Comparison of ENCODE assay signal across 21 cellular contexts in genomic region chr20:52332649-52333048, GRCh38.
DNase-seq lines count a peak whose midpoint lies in the region; ATAC-seq, FAIRE-seq and TF ChIP-seq lines count a peak whose summit lies in the region.
"Had no signal": no experiment of that assay in that cellular context is flagged by ENCODE, and none has a peak within 500 bp of the region (broad histone marks: within the 10 kb centered on the region; RNA-seq: fewer than 3 reads in every experiment).

No MANE protein-coding gene starts in this region.

- H3K36me3 Mint-ChIP-seq in osteocyte (ENCODE audit: unreplicated experiment) = no peaks in the 10 kb centered on the region
- H3K36me3 Mint-ChIP-seq: CD8-positive, alpha-beta T cell had no signal

- H3K4me1 ChIP-seq in A549 (no peaks in the 10 kb centered on the region), K562 (replicated peaks in 1 of 2; ENCODE audit: control insufficient read depth in 2 of 2, insufficient read depth in 2 of 2, low read length in 2 of 2) (no peaks in the 10 kb centered on the region)
- H3K4me1 ChIP-seq: Caco-2 had no signal

- POLR2A ChIA-PET in A549 (lab: Yijun Ruan, JAX) = no interaction called here
- POLR2A ChIA-PET in K562 (lab: Yijun Ruan, JAX) = interaction anchor here (0.6 kb wide), 1 partner anchor 18 kb away, joined by 3 read pairs; no protein-coding TSS in a partner anchor

- 0% methylated on average over 2 of the region's 2 CpGs for WGBS in A549 (ENCODE audit: missing lambda C conversion rate)
- 55% methylated on average over 2 of the region's 2 CpGs for WGBS in K562 (ENCODE audit: insufficient coverage, low coverage, missing lambda C conversion rate)

- no TSS peak for BruUV-seq in K562 (replicated peaks; lab: Mats Ljungman, UMichigan)

- H3K27ac Mint-ChIP-seq in osteocyte (ENCODE audit: unreplicated experiment) = no peak overlapping the region
- H3K27ac Mint-ChIP-seq: B cell; CD4-positive, alpha-beta T cell; CD8-positive, alpha-beta T cell had no signal

- no peaks in the 10 kb centered on the region for H3K4me1 Mint-ChIP-seq in osteocyte (ENCODE audit: unreplicated experiment)
- H3K4me1 Mint-ChIP-seq: B cell had no signal

- TF ChIP-seq EP300 in A549 (IDR thresholded peaks at IDR 0.05) (no peak), K562 (IDR thresholded peaks at IDR 0.05; ENCODE audit: low read length) (no peak)

- TF ChIP-seq CTCF in A549 (IDR thresholded peaks at IDR 0.05) = no peak
- TF ChIP-seq CTCF in K562 (IDR thresholded peaks at IDR 0.05 in 2 of 3, conservative IDR thresholded peaks at IDR 0.05 in 1 of 3; ENCODE audit: insufficient read depth in 2 of 3, low read depth in 1 of 3, low read length in 3 of 3) = no peak
- TF ChIP-seq CTCF in osteocyte (IDR thresholded peaks at IDR 0.05) = no peak
- no peak for TF ChIP-seq CTCF in GM20000 (IDR thresholded peaks at IDR 0.05; ENCODE audit: extremely low read depth, missing control alignments)

- no peaks in the 10 kb centered on the region for H3K27me3 ChIP-seq in K562 (ENCODE audit: control insufficient read depth in 2 of 2, insufficient read depth in 2 of 2, low read length in 2 of 2)
- H3K27me3 ChIP-seq: BLaER1 treated with 17β-estradiol and CSF1 and Interleukin-3, amounts not matched to agents 10 nM and 100 nM had no signal

- H3K79me2 ChIP-seq in K562 (ENCODE audit: control insufficient read depth, insufficient read depth, low read length) = no peaks in the 10 kb centered on the region

- no peak overlapping the region for H2AFZ ChIP-seq in K562 (ENCODE audit: low read depth, low read length)

- H3K9me3 ChIP-seq in A549 = no peaks in the 10 kb centered on the region
- no peaks in the 10 kb centered on the region for H3K9me3 ChIP-seq in K562 (replicated peaks; ENCODE audit: control insufficient read depth, insufficient read depth, low read depth, low read length)

- ATAC-seq in A549 (no peak), K562 (no peak)
- ATAC-seq: CD8-positive, alpha-beta T cell had no signal

- no peak overlapping the region for H3K4me3 ChIP-seq in A549
- H3K4me3 ChIP-seq in K562 = no peak overlapping the region
- H3K4me3 ChIP-seq: BLaER1 treated with 17β-estradiol and CSF1 and Interleukin-3, amounts not matched to agents 10 nM and 100 nM had no signal

- no peaks in the 10 kb centered on the region for H3K9me3 Mint-ChIP-seq in osteocyte (ENCODE audit: unreplicated experiment)
- H3K9me3 Mint-ChIP-seq: CD4-positive, alpha-beta T cell; CD8-positive, alpha-beta T cell had no signal

- no peak for DNase-seq in A549 (ENCODE audit: low read depth in 1 of 2, low spot score in 1 of 2)
- DNase-seq in K562 (ENCODE audit: extremely low read depth in 1 of 4, low spot score in 3 of 4) = no peak
- DNase-seq in osteocyte (ENCODE audit: extremely low spot score, unreplicated experiment) = peak; percentile 48
- no peak for DNase-seq in activated naive CD4-positive, alpha-beta T cell treated with anti-CD3 and anti-CD28 coated beads, Interleukin-2, amount 50 U/mL, for 16 hours
- no peak for DNase-seq in GM20000 (ENCODE audit: low spot score)
- DNase-seq: 8988T; AML-193; Caco-2; Calu3; CD4-positive, alpha-beta T cell; CD8-positive, alpha-beta T cell; DMS79 treated with DMSO at 0.1 percent for 48 hours; GF-D8 had no signal

- intact Hi-C loops in K562 (cut with micrococcal nuclease) = no loop called here

- in situ Hi-C loops in K562 (cut with MboI) = no loop called here

- no peak overlapping the region for H3K9ac ChIP-seq in K562 (ENCODE audit: insufficient read depth in 1 of 2, low read depth in 2 of 2, low read length in 2 of 2)
- H3K9ac ChIP-seq: BLaER1 treated with 17β-estradiol and CSF1 and Interleukin-3, amounts not matched to agents 10 nM and 100 nM had no signal

- H3K4me2 ChIP-seq in A549 (no peak overlapping the region), K562 (ENCODE audit: insufficient read depth, low read length) (no peak overlapping the region)
- H3K4me2 ChIP-seq: BLaER1 treated with 17β-estradiol and CSF1 and Interleukin-3, amounts not matched to agents 10 nM and 100 nM had no signal

- TF ChIP-seq POLR2A in A549 (IDR thresholded peaks at IDR 0.05; ENCODE audit: low read length) (no peak), K562 (conservative IDR thresholded peaks at IDR 0.05) (no peak)

- no peaks in the 10 kb centered on the region for H3K27me3 Mint-ChIP-seq in osteocyte (ENCODE audit: unreplicated experiment)

- H4K20me1 ChIP-seq in K562 (replicated peaks; ENCODE audit: control insufficient read depth, insufficient read depth, low read length) = no peaks in the 10 kb centered on the region
- H4K20me1 ChIP-seq: BLaER1 treated with 17β-estradiol and CSF1 and Interleukin-3, amounts not matched to agents 10 nM and 100 nM had no signal

- TF ChIP-seq RAD21 in A549 (conservative IDR thresholded peaks at IDR 0.05 in 1 of 2, IDR thresholded peaks at IDR 0.05 in 1 of 2) = no peak
- no peak for TF ChIP-seq RAD21 in K562 (CRISPR knock-in tag; conservative IDR thresholded peaks at IDR 0.05 in 1 of 2, IDR thresholded peaks at IDR 0.05 in 1 of 2)

- CTCF ChIA-PET in A549 (lab: Yijun Ruan, JAX) = interaction anchor here (1.7 kb wide), 1 partner anchor 20 kb away, joined by 7 read pairs; no protein-coding TSS in a partner anchor
- CTCF ChIA-PET in K562 (lab: Yijun Ruan, JAX; ENCODE audit: low intra/inter-chr PET ratio) = no interaction called here

- H3K36me3 ChIP-seq in K562 (ENCODE audit: control insufficient read depth, insufficient read depth, low read length) = no peaks in the 10 kb centered on the region
- H3K36me3 ChIP-seq: BLaER1 treated with 17β-estradiol and CSF1 and Interleukin-3, amounts not matched to agents 10 nM and 100 nM had no signal

- no peak overlapping the region for H3K4me3 Mint-ChIP-seq in osteocyte (ENCODE audit: unreplicated experiment)
- H3K4me3 Mint-ChIP-seq: B cell; CD4-positive, alpha-beta T cell; CD8-positive, alpha-beta T cell had no signal

- H3K9me1 ChIP-seq in K562 (ENCODE audit: control insufficient read depth, insufficient read depth, low read length) = no peaks in the 10 kb centered on the region

- no peak overlapping the region for H3K27ac ChIP-seq in A549
- H3K27ac ChIP-seq in K562 (ENCODE audit: extremely low read depth, low read depth, low read length) = no peak overlapping the region
- H3K27ac ChIP-seq: BLaER1 treated with 17β-estradiol and CSF1 and Interleukin-3, amounts not matched to agents 10 nM and 100 nM; C4-2B had no signal

- FAIRE-seq in A549 (lab: Jason Lieb, UNC) (no peak), K562 (lab: Jason Lieb, UNC) (no peak)
- FAIRE-seq: A204.1, D721Med, G401.6, GM12891, GM19239 had no signal

TF ChIP-seq in A549, 52 proteins besides CTCF, POLR2A, EP300 and RAD21:
- peak; percentile 60 for TF ChIP-seq MAFK (IDR thresholded peaks at IDR 0.05; ENCODE audit: partially characterized antibody)
- TF ChIP-seq FOSB (CRISPR knock-in tag; IDR thresholded peaks at IDR 0.05) = no peak

TF ChIP-seq in K562, 482 proteins besides CTCF, POLR2A, EP300 and RAD21:
- TF ChIP-seq ZNF316 (IDR thresholded peaks at IDR 0.05) = peak; percentile 53; the same call in 1 of the 2 replicates
- peak; percentile 41; the same call in 1 of the 2 replicates for TF ChIP-seq C11orf30 (IDR thresholded peaks at IDR 0.05; ENCODE audit: low read depth)
- 0 out of 2 replicates have a peak, but pooled peaks have one; percentile 15 for TF ChIP-seq MAFG (tag; conservative IDR thresholded peaks at IDR 0.05)
- no peak for TF ChIP-seq PRDM10 (IDR thresholded peaks at IDR 0.05; ENCODE audit: partially characterized antibody)
- no peak for TF ChIP-seq HES1 (IDR thresholded peaks at IDR 0.05; ENCODE audit: low read depth)
- TF ChIP-seq FOSL1 (tag; conservative IDR thresholded peaks at IDR 0.05) = no peak
- no peak for TF ChIP-seq ZNF280B (CRISPR knock-in tag; IDR thresholded peaks at IDR 0.05)

Comparison
In these comparisons a context has a peak if more than half of its experiments do, and no peak if none do; other contexts are left out.
1. Of the 35 proteins assayed by ChIP-seq in both K562 and A549: peak only in K562: none; only in A549: MAFK; in both: none; in neither: 34.